ENCODE assay signal across 8 cellular contexts in the genomic region with DNA sequence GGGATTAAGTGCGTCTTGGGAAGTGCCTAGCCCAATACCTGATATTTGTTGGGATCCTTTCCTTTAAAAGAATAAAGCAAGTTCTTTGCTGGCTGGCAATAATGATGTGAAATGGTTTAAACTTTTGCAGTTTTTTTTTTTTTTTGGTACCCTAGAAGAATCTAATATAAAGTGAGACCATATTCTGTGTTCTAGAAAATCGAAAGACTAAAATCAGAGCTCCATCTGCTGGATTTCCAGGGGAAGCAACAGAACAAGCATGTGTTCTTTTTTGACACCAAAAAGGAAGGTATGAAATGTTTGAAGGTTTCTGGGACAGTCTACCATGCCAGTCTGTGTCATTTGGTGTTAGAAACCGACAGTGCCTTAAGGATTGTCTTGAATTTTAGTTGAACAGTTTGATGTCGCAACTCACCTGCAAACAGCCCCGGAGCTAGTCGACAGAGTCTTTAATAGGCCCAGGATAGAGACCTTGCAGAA. TPM values are rescaled to one million over a fixed set of nuclear protein-coding genes. Genes with fewer than 3 reads are reported as not detected.
DNase-seq lines count a peak whose midpoint lies in the region; ATAC-seq, FAIRE-seq and TF ChIP-seq lines count a peak whose summit lies in the region.

No MANE protein-coding gene starts in this region.

- H3K27ac Mint-ChIP-seq in activated T-helper 1 cell treated with anti-CD3 and anti-CD28 coated beads, Interleukin-12 subunit alpha, Interleukin-12 subunit beta, Interleukin-2, Interleukin-4 antibody, amounts not matched to agents 30 ng/mL and 10 ng/mL and 1 ng/mL, durations not matched to agents 14 hours and 24 hours and 36 hours, result peak overlapping the region; percentile 40

- H3K9me3 Mint-ChIP-seq in activated T-helper 1 cell treated with anti-CD3 and anti-CD28 coated beads, Interleukin-12 subunit alpha, Interleukin-12 subunit beta, Interleukin-2, Interleukin-4 antibody, amounts not matched to agents 30 ng/mL and 10 ng/mL and 1 ng/mL, durations not matched to agents 14 hours and 24 hours and 36 hours, result no peaks in the 10 kb centered on the region

- ATAC-seq in IMR-90 (ENCODE audit: low read depth) (peak; percentile 50), lower lobe of right lung (no peak)

- no peaks in the 10 kb centered on the region for H3K27me3 ChIP-seq in IMR-90 (ENCODE audit: control insufficient read depth, insufficient read depth, low read length)
- no peaks in the 10 kb centered on the region for H3K27me3 ChIP-seq in lower lobe of right lung (ENCODE audit: low read depth)

- no peak overlapping the region for H2AK5ac ChIP-seq in IMR-90 (ENCODE audit: low read depth, low read length)

- H3K4me1 ChIP-seq in IMR-90 (ENCODE audit: control insufficient read depth, insufficient read depth, low read length) (peaks cover 9% of the 10 kb centered on the region), lower lobe of right lung (peaks cover 28% of the 10 kb centered on the region)

- TF ChIP-seq RAD21 in IMR-90 (IDR thresholded peaks at IDR 0.05; ENCODE audit: low read length), result peak; percentile 72

- H2BK120ac ChIP-seq in IMR-90 (ENCODE audit: low read depth, low read length), result no peak overlapping the region

- peaks cover 34% of the 10 kb centered on the region for H3K36me3 ChIP-seq in IMR-90 (ENCODE audit: control insufficient read depth, insufficient read depth, low read length)
- H3K36me3 ChIP-seq in lower lobe of right lung, result peaks cover 81% of the 10 kb centered on the region

- TF ChIP-seq CTCF in D721Med (IDR thresholded peaks at IDR 0.05; ENCODE audit: insufficient read depth, missing control alignments) (peak; percentile 54), IMR-90 (conservative IDR thresholded peaks at IDR 0.05; ENCODE audit: low read depth, low read length) (peak; percentile 81), lower lobe of right lung (IDR thresholded peaks at IDR 0.05) (peak; percentile 56)

- WGBS in IMR-90 (ENCODE audit: extremely low coverage in 2 of 2, insufficient read length in 1 of 2), 2 experiments, result 43% methylated on average over 1 of the region's 6 CpGs; no CpG with 5 or more reads in 1 of the 2 experiments

- no peaks in the 10 kb centered on the region for H3K9me1 ChIP-seq in IMR-90 (ENCODE audit: insufficient read depth, low read length)

- in situ Hi-C loops in IMR-90 (cut with MboI; ENCODE audit: low sequenced_read_pairs), result loop anchor here (25.0 kb wide), 3 partner anchors 432 to 1557 kb away; partner anchors contain the start of genes GNL2, MRPS15 and OSCP1

- no peak overlapping the region for H3K4me2 ChIP-seq in IMR-90 (ENCODE audit: low read depth, low read length)

- DNase-seq in D721Med (ENCODE audit: insufficient read length, low spot score) (no peak), IMR-90 (peak; percentile 60), lower lobe of right lung (no peak), DMS79 treated with DMSO at 0.1 percent for 48 hours (lab: John Stamatoyannopoulos, UW) (no peak)
- no peak for DNase-seq in activated T-helper 1 cell treated with anti-CD3 and anti-CD28 coated beads, Interleukin-12 subunit alpha, Interleukin-12 subunit beta, Interleukin-2, Interleukin-4 antibody, amounts not matched to agents 30 ng/mL and 10 ng/mL and 1 ng/mL, durations not matched to agents 14 hours and 24 hours and 36 hours (ENCODE audit: low spot score)
- no peak for DNase-seq in activated CD4-positive, alpha-beta T cell treated with anti-CD3 and anti-CD28 coated beads, Interleukin-2, amount 50 U/mL, for 1 hour
- DNase-seq in effector CD4-positive, alpha-beta T cell, result no peak
- DNase-seq in effector CD8-positive, alpha-beta T cell (lab: John Stamatoyannopoulos, UW), result no peak

- no peak overlapping the region for H3K9ac ChIP-seq in IMR-90 (ENCODE audit: low read depth, low read length)

- peaks cover 16% of the 10 kb centered on the region for H3K4me1 Mint-ChIP-seq in activated T-helper 1 cell treated with anti-CD3 and anti-CD28 coated beads, Interleukin-12 subunit alpha, Interleukin-12 subunit beta, Interleukin-2, Interleukin-4 antibody, amounts not matched to agents 30 ng/mL and 10 ng/mL and 1 ng/mL, durations not matched to agents 14 hours and 24 hours and 36 hours (ENCODE audit: low read depth)

- H2BK15ac ChIP-seq in IMR-90 (ENCODE audit: low read depth, low read length), result no peak overlapping the region

- H3K4ac ChIP-seq in IMR-90 (ENCODE audit: low read depth, low read length), result no peak overlapping the region

- peaks cover 27 to 51% of the 10 kb centered on the region in 2 experiments for H3K79me1 ChIP-seq in IMR-90 (ENCODE audit: low read depth in 1 of 2, low read length in 2 of 2)

- H3K27ac ChIP-seq in IMR-90 (ENCODE audit: insufficient read depth, low read length) (peak overlapping the region; percentile 25; the same call in 1 of the 2 replicates), lower lobe of right lung (no peak overlapping the region)

- H3K36me3 Mint-ChIP-seq in activated T-helper 1 cell treated with anti-CD3 and anti-CD28 coated beads, Interleukin-12 subunit alpha, Interleukin-12 subunit beta, Interleukin-2, Interleukin-4 antibody, amounts not matched to agents 30 ng/mL and 10 ng/mL and 1 ng/mL, durations not matched to agents 14 hours and 24 hours and 36 hours (ENCODE audit: low read depth), result peaks cover 40% of the 10 kb centered on the region

- no peak for TF ChIP-seq POLR2A in IMR-90 (IDR thresholded peaks at IDR 0.05; ENCODE audit: low read depth, low read length)

- BruUV-seq in IMR-90 (replicated peaks; lab: Mats Ljungman, UMichigan), result no TSS peak

- FAIRE-seq in D721Med (lab: Jason Lieb, UNC), result no peak

- 0 out of 2 replicates have a peak, but pooled peaks cover 12% of the 10 kb centered on the region for H4K20me1 ChIP-seq in IMR-90 (ENCODE audit: insufficient read depth, low read length)

- intact Hi-C loops in IMR-90 (cut with micrococcal nuclease) (loop anchor here (1.0 to 2.0 kb wide), 2 partner anchors 29 to 816 kb away; partner anchors contain the start of gene SF3A3), lower lobe of right lung (cut with DNase I) (no loop called here)
- intact Hi-C loops in activated T-helper 1 cell treated with anti-CD3 and anti-CD28 coated beads, Interleukin-12 subunit alpha, Interleukin-12 subunit beta, Interleukin-2, Interleukin-4 antibody, amounts not matched to agents 30 ng/mL and 10 ng/mL and 1 ng/mL, durations not matched to agents 14 hours and 24 hours and 36 hours (cut with micrococcal nuclease), result loop anchor here (1.0 to 10.0 kb wide), 3 partner anchors 29 to 154 kb away; partner anchors contain the start of gene SF3A3

- no peaks in the 10 kb centered on the region for H3K27me3 Mint-ChIP-seq in activated T-helper 1 cell treated with anti-CD3 and anti-CD28 coated beads, Interleukin-12 subunit alpha, Interleukin-12 subunit beta, Interleukin-2, Interleukin-4 antibody, amounts not matched to agents 30 ng/mL and 10 ng/mL and 1 ng/mL, durations not matched to agents 14 hours and 24 hours and 36 hours (ENCODE audit: insufficient read depth)

- no peak overlapping the region for H4K91ac ChIP-seq in IMR-90 (ENCODE audit: insufficient read depth, low read depth, low read length)

- H4K8ac ChIP-seq in IMR-90 (ENCODE audit: low read depth in 2 of 2, low read length in 2 of 2), result no peak overlapping the region

- H3K56ac ChIP-seq in IMR-90 (ENCODE audit: extremely low read depth, insufficient read depth, low read length), result no peak overlapping the region

- CTCF ChIA-PET in IMR-90 (lab: Yijun Ruan, JAX), result interaction anchor here (0.7 to 1.2 kb wide), 5 partner anchors 9 to 258 kb away, joined by 3 to 6 read pairs (median 4); partner anchors contain the start of gene SF3A3

- H2BK5ac ChIP-seq in IMR-90 (ENCODE audit: low read depth, low read length, poor library complexity, severe bottlenecking), result no peak overlapping the region

- POLR2A ChIA-PET in IMR-90 (lab: Charles Lee; ENCODE audit: unreplicated experiment), result interaction anchor here (0.6 kb wide), 1 partner anchor 102 kb away, joined by 9 read pairs; no protein-coding TSS in a partner anchor

- H3K14ac ChIP-seq in IMR-90 (replicated peaks; ENCODE audit: low read depth, low read length), result no peak overlapping the region

- no peaks in the 10 kb centered on the region for H3K9me3 ChIP-seq in IMR-90 (ENCODE audit: control insufficient read depth, insufficient read depth, low read length)
- no peaks in the 10 kb centered on the region for H3K9me3 ChIP-seq in lower lobe of right lung

- H3K23ac ChIP-seq in IMR-90 (ENCODE audit: low read depth, low read length), result no peak overlapping the region

- H3K4me3 ChIP-seq in IMR-90 (ENCODE audit: insufficient read depth, low read depth, low read length), result no peak overlapping the region
- H3K4me3 ChIP-seq in lower lobe of right lung, result no peak overlapping the region

- H4K5ac ChIP-seq in IMR-90 (ENCODE audit: low read depth, low read length), result no peak overlapping the region

- H3K4me3 Mint-ChIP-seq in activated T-helper 1 cell treated with anti-CD3 and anti-CD28 coated beads, Interleukin-12 subunit alpha, Interleukin-12 subunit beta, Interleukin-2, Interleukin-4 antibody, amounts not matched to agents 30 ng/mL and 10 ng/mL and 1 ng/mL, durations not matched to agents 14 hours and 24 hours and 36 hours, result no peak overlapping the region

- no peak overlapping the region for H2BK20ac ChIP-seq in IMR-90 (ENCODE audit: low read depth, low read length)

- H2AK9ac ChIP-seq in IMR-90 (replicated peaks; ENCODE audit: low read depth, low read length, poor library complexity), result no peak overlapping the region

- no peak overlapping the region for H3K18ac ChIP-seq in IMR-90 (ENCODE audit: low read depth, low read length)

- dilution Hi-C loops in IMR-90 (cut with HindIII; ENCODE audit: low sequenced_read_pairs, unreplicated experiment), result no loop called here

- H2AFZ ChIP-seq in IMR-90 (replicated peaks; ENCODE audit: low read length, poor library complexity), result no peak overlapping the region

RNA-seq across cellular contexts. Expression of gene UTP11, which starts 6.4 kb away (rescaled TPM):
- total RNA-seq in IMR-90 (2012; rRNA removed) (27.8 and 58.3 TPM in 2 replicates), lower lobe of right lung (22.8 TPM)
- polyA plus RNA-seq in IMR-90 (2012; rRNA removed), result 19.3 and 22.0 TPM in 2 replicates
- polyA plus RNA-seq in IMR-90 (2012; cell fraction: cytosol; rRNA removed), result 7.2 and 12.9 TPM in 2 replicates
- polyA plus RNA-seq in IMR-90 (2012; cell fraction: nucleus; rRNA removed; ENCODE audit: low replicate concordance), result 2.1 and 14.6 TPM in 2 replicates
- total RNA-seq in activated T-helper 1 cell treated with anti-CD3 and anti-CD28 coated beads, Interleukin-12 subunit alpha, Interleukin-12 subunit beta, Interleukin-2, Interleukin-4 antibody, amounts not matched to agents 30 ng/mL and 10 ng/mL and 1 ng/mL, durations not matched to agents 14 hours and 24 hours and 36 hours, result 106 and 108 TPM in 2 replicates

RNA-seq across cellular contexts. Expression of gene FHL3, which starts 13.6 kb away (rescaled TPM):
- total RNA-seq in IMR-90 (2012; rRNA removed) (7.2 and 11.5 TPM in 2 replicates), lower lobe of right lung (16.9 TPM)
- polyA plus RNA-seq in IMR-90 (2012; rRNA removed), result 26.0 and 27.1 TPM in 2 replicates
- polyA plus RNA-seq in IMR-90 (2012; cell fraction: cytosol; rRNA removed), result 25.2 and 47.0 TPM in 2 replicates
- polyA plus RNA-seq in IMR-90 (2012; cell fraction: nucleus; rRNA removed; ENCODE audit: low replicate concordance), result 24.2 and 52.9 TPM in 2 replicates
- total RNA-seq in activated T-helper 1 cell treated with anti-CD3 and anti-CD28 coated beads, Interleukin-12 subunit alpha, Interleukin-12 subunit beta, Interleukin-2, Interleukin-4 antibody, amounts not matched to agents 30 ng/mL and 10 ng/mL and 1 ng/mL, durations not matched to agents 14 hours and 24 hours and 36 hours, result 32.5 and 35.7 TPM in 2 replicates

RNA-seq across cellular contexts. Expression of gene POU3F1, which starts 27.7 kb away (rescaled TPM):
- total RNA-seq in IMR-90 (2012; rRNA removed), result not detected in 2 replicates
- polyA plus RNA-seq in IMR-90 (2012; rRNA removed), result not detected in 2 replicates
- polyA plus RNA-seq in IMR-90 (2012; cell fraction: cytosol; rRNA removed), result 0.03 TPM in 1 of 2 replicates, not detected in the other
- polyA plus RNA-seq in IMR-90 (2012; cell fraction: nucleus; rRNA removed; ENCODE audit: low replicate concordance), result 0.03 TPM in 1 of 2 replicates, not detected in the other
- 1.5 and 1.8 TPM in 2 replicates for total RNA-seq in activated T-helper 1 cell treated with anti-CD3 and anti-CD28 coated beads, Interleukin-12 subunit alpha, Interleukin-12 subunit beta, Interleukin-2, Interleukin-4 antibody, amounts not matched to agents 30 ng/mL and 10 ng/mL and 1 ng/mL, durations not matched to agents 14 hours and 24 hours and 36 hours
- not detected for total RNA-seq in lower lobe of right lung

RNA-seq across cellular contexts. Expression of gene SF3A3, which starts 29.1 kb away (rescaled TPM):
- total RNA-seq in IMR-90 (2012; rRNA removed) (90.0 and 109 TPM in 2 replicates), lower lobe of right lung (41.8 TPM)
- polyA plus RNA-seq in IMR-90 (2012; rRNA removed), result 35.7 and 39.9 TPM in 2 replicates
- 7.2 and 42.6 TPM in 2 replicates for polyA plus RNA-seq in IMR-90 (2012; cell fraction: cytosol; rRNA removed)
- polyA plus RNA-seq in IMR-90 (2012; cell fraction: nucleus; rRNA removed; ENCODE audit: low replicate concordance), result 10.4 and 48.2 TPM in 2 replicates
- total RNA-seq in activated T-helper 1 cell treated with anti-CD3 and anti-CD28 coated beads, Interleukin-12 subunit alpha, Interleukin-12 subunit beta, Interleukin-2, Interleukin-4 antibody, amounts not matched to agents 30 ng/mL and 10 ng/mL and 1 ng/mL, durations not matched to agents 14 hours and 24 hours and 36 hours, result 136 and 138 TPM in 2 replicates
